16 cellular contexts compared by ENCODE assay signal in genomic region chr5:9690751-9691150, GRCh38.
DNase-seq lines count a peak whose midpoint lies in the region; ATAC-seq and TF ChIP-seq lines count a peak whose summit lies in the region.
"Had no signal": no experiment of that assay in that cellular context is flagged by ENCODE, and none has a peak within 500 bp of the region (broad histone marks: within the 10 kb centered on the region; RNA-seq: fewer than 3 reads in every experiment).

No MANE protein-coding gene starts in this region.

- CTCF ChIA-PET in IMR-90 (lab: Yijun Ruan, JAX) = no interaction called here

- intact Hi-C loops in IMR-90 (cut with micrococcal nuclease) = no loop called here

- H3K56ac ChIP-seq in IMR-90 (ENCODE audit: extremely low read depth, insufficient read depth, low read length) = no peak overlapping the region

- no peak overlapping the region for H4K91ac ChIP-seq in IMR-90 (ENCODE audit: insufficient read depth, low read depth, low read length)

- no peaks in the 10 kb centered on the region for H3K4me1 ChIP-seq in IMR-90 (ENCODE audit: control insufficient read depth, insufficient read depth, low read length)
- no peaks in the 10 kb centered on the region for H3K4me1 ChIP-seq in smooth muscle cell (ENCODE audit: low read depth)
- H3K4me1 ChIP-seq: HAP-1 had no signal

- H3K4me3 ChIP-seq in IMR-90 (ENCODE audit: insufficient read depth, low read depth, low read length) (no peak overlapping the region), smooth muscle cell (no peak overlapping the region)
- H3K4me3 ChIP-seq: BLaER1, HAP-1 had no signal

- dilution Hi-C loops in IMR-90 (cut with HindIII; ENCODE audit: low sequenced_read_pairs, unreplicated experiment) = no loop called here

- TF ChIP-seq POLR2A in IMR-90 (IDR thresholded peaks at IDR 0.05; ENCODE audit: low read depth, low read length) = no peak

- no peak overlapping the region for H3K9ac ChIP-seq in IMR-90 (ENCODE audit: low read depth, low read length)
- H3K9ac ChIP-seq in smooth muscle cell (ENCODE audit: low read depth) = no peak overlapping the region
- H3K9ac ChIP-seq: BLaER1 had no signal

- peaks cover 3% of the 10 kb centered on the region for H3F3A ChIP-seq in smooth muscle cell (ENCODE audit: low read depth)

- BruUV-seq in IMR-90 (replicated peaks; lab: Mats Ljungman, UMichigan) = no TSS peak

- no peak overlapping the region for H3K23ac ChIP-seq in IMR-90 (ENCODE audit: low read depth, low read length)

- DNase-seq in IMR-90 = no peak
- DNase-seq in foreskin melanocyte = peak; percentile 83
- no peak for DNase-seq in smooth muscle cell (lab: John Stamatoyannopoulos, UW; ENCODE audit: unreplicated experiment)
- no peak for DNase-seq in globus pallidus (ENCODE audit: low spot score)
- no peak for DNase-seq in DMS53 (lab: John Stamatoyannopoulos, UW)
- DNase-seq in AG20443 (ENCODE audit: low spot score) = no peak
- DNase-seq: CD4-positive, CD25-positive, alpha-beta regulatory T cell; CD8-positive, alpha-beta T cell; DMS 273 treated with DMSO at 0.1 percent for 48 hours; DMS79 treated with DMSO at 0.1 percent for 48 hours; GF-D8; GOT3; HFFc6 had no signal

- no peak overlapping the region for H3K4ac ChIP-seq in IMR-90 (ENCODE audit: low read depth, low read length)

- H2BK120ac ChIP-seq in IMR-90 (ENCODE audit: low read depth, low read length) = 0 out of 2 replicates have a peak overlapping the region, but pooled peaks have one; percentile 6

- H4K8ac ChIP-seq in IMR-90 (ENCODE audit: low read depth in 2 of 2, low read length in 2 of 2) = no peak overlapping the region

- no peak overlapping the region; the same call in 2 of the 3 replicates for H2BK15ac ChIP-seq in IMR-90 (ENCODE audit: low read depth, low read length)

- no peaks in the 10 kb centered on the region for H3K36me3 ChIP-seq in IMR-90 (ENCODE audit: control insufficient read depth, insufficient read depth, low read length)
- no peaks in the 10 kb centered on the region for H3K36me3 ChIP-seq in smooth muscle cell (ENCODE audit: low read depth)
- H3K36me3 ChIP-seq: BLaER1, HAP-1 had no signal

- no peak for ATAC-seq in IMR-90 (ENCODE audit: low read depth)
- ATAC-seq: CD8-positive, alpha-beta T cell had no signal

- no CpG with 5 or more reads among the region's 8 CpGs for WGBS in IMR-90 (ENCODE audit: extremely low coverage in 2 of 2, insufficient read length in 1 of 2), 2 experiments
- WGBS in smooth muscle cell (ENCODE audit: low lambda C conversion rate) = 74% methylated on average over 8 of the region's 8 CpGs

- no peak overlapping the region for H4K5ac ChIP-seq in IMR-90 (ENCODE audit: low read depth, low read length)

- no peak for TF ChIP-seq RAD21 in IMR-90 (IDR thresholded peaks at IDR 0.05; ENCODE audit: low read length)

- H3K9me3 ChIP-seq in IMR-90 (ENCODE audit: control insufficient read depth, insufficient read depth, low read length) = no peaks in the 10 kb centered on the region
- no peaks in the 10 kb centered on the region for H3K9me3 ChIP-seq in smooth muscle cell (replicated peaks; ENCODE audit: low read depth)
- H3K9me3 ChIP-seq: BLaER1, HAP-1 had no signal

- H3K18ac ChIP-seq in IMR-90 (ENCODE audit: low read depth, low read length) = no peak overlapping the region

- H3K79me2 ChIP-seq in smooth muscle cell (ENCODE audit: low read depth) = no peaks in the 10 kb centered on the region

- no peak overlapping the region for H2AK5ac ChIP-seq in IMR-90 (ENCODE audit: low read depth, low read length)

- H3K27ac ChIP-seq in IMR-90 (ENCODE audit: insufficient read depth, low read length) = no peak overlapping the region
- H3K27ac ChIP-seq in smooth muscle cell (ENCODE audit: low read depth) = no peak overlapping the region
- H3K27ac ChIP-seq: BLaER1, C4-2B had no signal

- in situ Hi-C loops in IMR-90 (cut with MboI; ENCODE audit: low sequenced_read_pairs) = no loop called here

- TF ChIP-seq CTCF in IMR-90 (conservative IDR thresholded peaks at IDR 0.05; ENCODE audit: low read depth, low read length) (no peak), smooth muscle cell (IDR thresholded peaks at IDR 0.05; ENCODE audit: borderline replicate concordance, insufficient read depth, poor library complexity, severe bottlenecking) (no peak)

- H2AFZ ChIP-seq in IMR-90 (replicated peaks; ENCODE audit: low read length, poor library complexity) (no peak overlapping the region), smooth muscle cell (ENCODE audit: low read depth) (peak overlapping the region; percentile 3)

- H2BK20ac ChIP-seq in IMR-90 (ENCODE audit: low read depth, low read length) = no peak overlapping the region

- H2BK5ac ChIP-seq in IMR-90 (ENCODE audit: low read depth, low read length, poor library complexity, severe bottlenecking) = no peak overlapping the region

- no peak overlapping the region for H2AK9ac ChIP-seq in IMR-90 (replicated peaks; ENCODE audit: low read depth, low read length, poor library complexity)

- no peaks in the 10 kb centered on the region for H3K79me1 ChIP-seq in IMR-90 (ENCODE audit: low read depth in 1 of 2, low read length in 2 of 2)

- H3K4me2 ChIP-seq in IMR-90 (ENCODE audit: low read depth, low read length) = no peak overlapping the region
- H3K4me2 ChIP-seq in smooth muscle cell = no peak overlapping the region
- H3K4me2 ChIP-seq: BLaER1 had no signal

- H3K9me1 ChIP-seq in IMR-90 (ENCODE audit: insufficient read depth, low read length) = no peaks in the 10 kb centered on the region

- no peak overlapping the region for H3K14ac ChIP-seq in IMR-90 (replicated peaks; ENCODE audit: low read depth, low read length)

- no peaks in the 10 kb centered on the region for H4K20me1 ChIP-seq in IMR-90 (ENCODE audit: insufficient read depth, low read length)
- H4K20me1 ChIP-seq in smooth muscle cell (ENCODE audit: low read depth) = no peaks in the 10 kb centered on the region
- H4K20me1 ChIP-seq: BLaER1 had no signal

- no peaks in the 10 kb centered on the region for H3K27me3 ChIP-seq in IMR-90 (ENCODE audit: control insufficient read depth, insufficient read depth, low read length)
- no peaks in the 10 kb centered on the region for H3K27me3 ChIP-seq in smooth muscle cell (ENCODE audit: low read depth)
- H3K27me3 ChIP-seq: BLaER1 had no signal

- POLR2A ChIA-PET in IMR-90 (lab: Charles Lee; ENCODE audit: unreplicated experiment) = no interaction called here

TF ChIP-seq in IMR-90, 13 proteins besides CTCF, POLR2A, EP300 and RAD21:
- TF ChIP-seq NFE2L2 (IDR thresholded peaks at IDR 0.05; ENCODE audit: low read depth, low read length) (no peak), CEBPB (IDR thresholded peaks at IDR 0.05; ENCODE audit: low read depth, low read length) (no peak), RFX5 (IDR thresholded peaks at IDR 0.05; ENCODE audit: low read depth, low read length) (no peak)
